ENCODE assay signal across 1 cellular context in the genomic region with DNA sequence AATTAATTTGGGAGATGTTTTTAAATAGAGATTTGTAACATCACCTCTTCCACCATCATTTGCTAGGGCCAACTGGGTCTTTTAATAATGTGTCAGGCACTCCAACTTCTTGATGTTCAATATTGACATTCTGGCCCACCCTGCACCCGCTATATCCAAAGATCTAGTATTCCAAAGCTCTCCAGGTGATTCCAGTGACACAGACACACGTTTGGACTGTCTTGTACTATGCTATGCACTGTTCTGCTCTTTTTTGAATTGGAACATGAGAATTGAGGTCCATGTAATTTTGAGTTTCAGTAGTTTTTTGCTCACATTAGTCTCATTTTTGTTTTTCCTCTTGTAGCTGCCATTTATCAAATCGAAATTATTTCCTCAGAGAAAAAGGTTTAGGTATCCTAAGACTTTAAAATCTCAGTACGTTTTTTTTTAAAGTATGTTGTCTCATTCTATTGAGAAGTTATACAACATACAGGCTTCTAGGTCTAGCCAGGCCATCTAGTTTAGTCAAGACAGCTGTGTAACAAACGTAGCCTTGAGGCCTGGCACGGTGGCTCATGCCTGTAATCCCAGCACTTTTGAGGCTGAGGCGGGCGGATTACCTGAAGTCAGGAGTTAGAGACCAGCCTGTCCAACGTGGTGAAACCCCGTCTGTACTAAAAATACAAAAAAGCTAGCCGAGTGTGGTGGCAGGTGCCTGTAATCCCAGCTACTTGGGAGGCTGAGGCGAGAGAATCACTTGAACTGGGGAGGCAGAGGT.
TF ChIP-seq lines count a peak whose summit lies in the region.

No MANE protein-coding gene starts in this region.

TF ChIP-seq in GM12878, 131 proteins besides CTCF, POLR2A, EP300 and RAD21:
- TF ChIP-seq ZNF207 (IDR thresholded peaks at IDR 0.05; ENCODE audit: borderline replicate concordance) (no peak), POLR2AphosphoS5 (IDR thresholded peaks at IDR 0.05; ENCODE audit: low read length) (0 out of 2 replicates have a peak, but pooled peaks have one; percentile 38), POLR2AphosphoS2 (IDR thresholded peaks at IDR 0.05; ENCODE audit: low read depth, low read length) (peak; percentile 39; the same call in 1 of the 2 replicates), YY1 (IDR thresholded peaks at IDR 0.05; ENCODE audit: low read depth, low read length) (no peak), MLLT1 (IDR thresholded peaks at IDR 0.05) (peak; percentile 23; the same call in 1 of the 2 replicates), SMC3 (IDR thresholded peaks at IDR 0.05; ENCODE audit: borderline replicate concordance, low read length) (no peak)
